ENCODE assay signal across 8 cellular contexts in genomic region chr2:56184500-56184996, GRCh38. TPM values are rescaled to one million over a fixed set of nuclear protein-coding genes. Genes with fewer than 3 reads are reported as not detected.
A peak's percentile ranks its signal among the peaks of the same experiment; 100 is the strongest.
DNase-seq lines count a peak whose midpoint lies in the region; ATAC-seq lines count a peak whose summit lies in the region.

No MANE protein-coding gene starts in this region.

- no peaks in the 10 kb centered on the region for H3K9me3 Mint-ChIP-seq in activated naive CD8-positive, alpha-beta T cell treated with anti-CD3 and anti-CD28 coated beads, Interleukin-2, amount 10 ng/mL, durations not matched to agents 7 days and 5 days
- H3K9me3 Mint-ChIP-seq in activated CD4-positive, alpha-beta T cell treated with anti-CD3 and anti-CD28 coated beads, Interleukin-2, amount 10 ng/mL, durations not matched to agents 7 days and 5 days = no peaks in the 10 kb centered on the region

- peaks cover 50% of the 10 kb centered on the region for H3K27me3 Mint-ChIP-seq in activated naive CD8-positive, alpha-beta T cell treated with anti-CD3 and anti-CD28 coated beads, Interleukin-2, amount 10 ng/mL, durations not matched to agents 7 days and 5 days
- peaks cover 53% of the 10 kb centered on the region for H3K27me3 Mint-ChIP-seq in activated CD4-positive, alpha-beta T cell treated with anti-CD3 and anti-CD28 coated beads, Interleukin-2, amount 10 ng/mL, durations not matched to agents 7 days and 5 days

- no peak overlapping the region for H3K4me3 Mint-ChIP-seq in activated naive CD8-positive, alpha-beta T cell treated with anti-CD3 and anti-CD28 coated beads, Interleukin-2, amount 10 ng/mL, durations not matched to agents 7 days and 5 days
- H3K4me3 Mint-ChIP-seq in activated CD4-positive, alpha-beta T cell treated with anti-CD3 and anti-CD28 coated beads, Interleukin-2, amount 10 ng/mL, durations not matched to agents 7 days and 5 days = no peak overlapping the region

- H3K27ac Mint-ChIP-seq in activated naive CD8-positive, alpha-beta T cell treated with anti-CD3 and anti-CD28 coated beads, Interleukin-2, amount 10 ng/mL, durations not matched to agents 7 days and 5 days = no peak overlapping the region
- no peak overlapping the region for H3K27ac Mint-ChIP-seq in activated CD4-positive, alpha-beta T cell treated with anti-CD3 and anti-CD28 coated beads, Interleukin-2, amount 10 ng/mL, durations not matched to agents 7 days and 5 days

- H3K36me3 ChIP-seq in subcutaneous abdominal adipose tissue (ENCODE audit: control insufficient read depth in 5 of 5, insufficient read depth in 5 of 5, low read length in 5 of 5) = no peaks in the 10 kb centered on the region

- DNase-seq in ELR (ENCODE audit: low read depth) (peak; percentile 50), iPS-NIHi11 (ENCODE audit: low spot score) (peak; percentile 42), NCI-H2029 (lab: John Stamatoyannopoulos, UW) (no peak)
- DNase-seq in activated naive CD8-positive, alpha-beta T cell treated with anti-CD3 and anti-CD28 coated beads, Interleukin-2, amount 10 ng/mL, durations not matched to agents 7 days and 5 days = peak; percentile 33
- no peak for DNase-seq in activated CD4-positive, alpha-beta T cell treated with anti-CD3 and anti-CD28 coated beads, Interleukin-2, amount 10 ng/mL, durations not matched to agents 7 days and 5 days

- H3K36me3 Mint-ChIP-seq in activated naive CD8-positive, alpha-beta T cell treated with anti-CD3 and anti-CD28 coated beads, Interleukin-2, amount 10 ng/mL, durations not matched to agents 7 days and 5 days = no peaks in the 10 kb centered on the region
- no peaks in the 10 kb centered on the region for H3K36me3 Mint-ChIP-seq in activated CD4-positive, alpha-beta T cell treated with anti-CD3 and anti-CD28 coated beads, Interleukin-2, amount 10 ng/mL, durations not matched to agents 7 days and 5 days (ENCODE audit: low read depth)

- H3K4me1 Mint-ChIP-seq in activated naive CD8-positive, alpha-beta T cell treated with anti-CD3 and anti-CD28 coated beads, Interleukin-2, amount 10 ng/mL, durations not matched to agents 7 days and 5 days = peaks cover 4% of the 10 kb centered on the region
- H3K4me1 Mint-ChIP-seq in activated CD4-positive, alpha-beta T cell treated with anti-CD3 and anti-CD28 coated beads, Interleukin-2, amount 10 ng/mL, durations not matched to agents 7 days and 5 days = peaks cover 9% of the 10 kb centered on the region

- no peak overlapping the region for H3K27ac ChIP-seq in subcutaneous abdominal adipose tissue (ENCODE audit: low read depth, low read length)

- peak overlapping the region in 4 of 5 donors; percentile 73 to 90 (median 88) for H3K4me3 ChIP-seq in subcutaneous abdominal adipose tissue (ENCODE audit: low read depth in 1 of 5, low read length in 5 of 5)

- H3K9ac ChIP-seq in subcutaneous abdominal adipose tissue (ENCODE audit: low read length in 5 of 5) = peak overlapping the region in 3 of 5 donors; percentile 15 to 47 (median 30)

- peaks cover 2 to 52% (median 21%) of the 10 kb centered on the region in 5 donors for H3K4me1 ChIP-seq in subcutaneous abdominal adipose tissue (ENCODE audit: control insufficient read depth in 5 of 5, insufficient read depth in 5 of 5, low read length in 5 of 5)

- ATAC-seq in HG02852 (IDR thresholded peaks at IDR 0.05; ENCODE audit: unreplicated experiment) = peak; percentile 15
- ATAC-seq in activated naive CD8-positive, alpha-beta T cell treated with anti-CD3 and anti-CD28 coated beads, Interleukin-2, amount 10 ng/mL, durations not matched to agents 7 days and 5 days (ENCODE audit: low read depth) = no peak
- no peak for ATAC-seq in HG03095 (IDR thresholded peaks at IDR 0.05; ENCODE audit: unreplicated experiment)

- CTCF ChIA-PET in activated CD4-positive, alpha-beta T cell treated with anti-CD3 and anti-CD28 coated beads, Interleukin-2, amount 10 ng/mL, durations not matched to agents 7 days and 5 days (lab: Charles Lee) = interaction anchor here (0.6 kb wide), 1 partner anchor 1325 kb away, joined by 3 read pairs; no protein-coding TSS in a partner anchor

- no peaks in the 10 kb centered on the region for H3K9me3 ChIP-seq in subcutaneous abdominal adipose tissue (ENCODE audit: control insufficient read depth in 5 of 5, low read length in 5 of 5)

- peaks cover 0 to 4% (median under 1%) of the 10 kb centered on the region in 5 donors for H3K27me3 ChIP-seq in subcutaneous abdominal adipose tissue (ENCODE audit: control insufficient read depth in 5 of 5, insufficient read depth in 4 of 5, low read length in 5 of 5)

- POLR2A ChIA-PET in activated naive CD8-positive, alpha-beta T cell treated with anti-CD3 and anti-CD28 coated beads, Interleukin-2, amount 10 ng/mL, durations not matched to agents 7 days and 5 days (lab: Charles Lee) = no interaction called here
- POLR2A ChIA-PET in activated CD4-positive, alpha-beta T cell treated with anti-CD3 and anti-CD28 coated beads, Interleukin-2, amount 10 ng/mL, durations not matched to agents 7 days and 5 days (lab: Charles Lee) = no interaction called here

RNA-seq across cellular contexts. Expression of gene CCDC85A, which starts 0.8 kb away (rescaled TPM):
- total RNA-seq in activated naive CD8-positive, alpha-beta T cell treated with anti-CD3 and anti-CD28 coated beads, Interleukin-2, amount 10 ng/mL, durations not matched to agents 7 days and 5 days = not detected
- total RNA-seq in activated CD4-positive, alpha-beta T cell treated with anti-CD3 and anti-CD28 coated beads, Interleukin-2, amount 10 ng/mL, durations not matched to agents 7 days and 5 days = not detected

Comparison
In these comparisons a context has a peak if more than half of its experiments do, and no peak if none do; other contexts are left out.
1. DNase-seq: peak in ELR (single experiment), activated naive CD8-positive, alpha-beta T cell treated with anti-CD3 and anti-CD28 coated beads, Interleukin-2, amount 10 ng/mL, durations not matched to agents 7 days and 5 days (single experiment) and iPS-NIHi11 (single experiment); none in NCI-H2029 (single experiment) and activated CD4-positive, alpha-beta T cell treated with anti-CD3 and anti-CD28 coated beads, Interleukin-2, amount 10 ng/mL, durations not matched to agents 7 days and 5 days (single experiment).